In the genomic region with DNA sequence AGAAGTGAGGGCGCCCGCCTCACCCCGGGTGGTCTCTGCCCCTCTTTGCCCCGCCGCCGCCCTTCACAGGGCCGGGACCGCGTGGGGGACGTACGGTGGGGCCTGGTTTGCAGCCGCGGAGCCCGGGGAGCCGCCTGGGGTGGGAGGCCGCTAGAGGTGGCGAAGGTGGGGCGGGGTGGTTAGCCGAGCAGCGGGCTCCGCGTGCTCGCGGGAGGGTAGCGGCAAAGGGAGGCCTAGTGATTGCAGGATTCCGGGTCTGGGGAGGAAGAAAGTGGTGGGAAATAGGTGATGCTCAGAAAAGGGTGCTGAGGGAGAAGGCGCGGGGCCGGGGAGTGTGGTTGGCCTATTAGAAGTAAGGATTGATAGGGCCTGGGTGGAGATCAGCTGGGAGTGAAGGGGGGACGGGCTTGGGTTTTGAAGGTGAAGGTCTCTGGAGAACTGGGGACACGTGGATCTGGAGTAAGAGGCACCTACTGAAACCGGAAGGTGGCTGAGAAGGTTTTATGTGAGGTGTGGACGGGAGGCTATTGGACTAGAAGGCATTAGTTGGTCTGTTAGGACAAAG, we compare ENCODE assay signal across 1 cellular context.
A peak's percentile ranks its signal among the peaks of the same experiment; 100 is the strongest.
TF ChIP-seq lines count a peak whose summit lies in the region.

No MANE protein-coding gene starts in this region.

TF ChIP-seq in HEK293, 187 proteins besides CTCF, POLR2A, EP300 and RAD21 (continued from another document and continues in another):
- TF ChIP-seq KLF7 (tag by site-specific recombination; IDR thresholded peaks at IDR 0.05; ENCODE audit: borderline replicate concordance) (no peak; the same call in 1 of the 2 replicates), ZNF561 (tag by site-specific recombination; IDR thresholded peaks at IDR 0.05; ENCODE audit: borderline replicate concordance) (no peak), ZNF266 (tag by site-specific recombination; IDR thresholded peaks at IDR 0.05; ENCODE audit: low read depth) (no peak), ZNF521 (tag by site-specific recombination; IDR thresholded peaks at IDR 0.05) (no peak), YY2 (tag by site-specific recombination; IDR thresholded peaks at IDR 0.05) (no peak), MZF1 (tag by site-specific recombination; IDR thresholded peaks at IDR 0.05; ENCODE audit: borderline replicate concordance) (no peak), ZNF544 (tag by site-specific recombination; IDR thresholded peaks at IDR 0.05) (no peak), ZNF623 (tag by site-specific recombination; IDR thresholded peaks at IDR 0.05) (no peak), ZNF302 (tag by site-specific recombination; IDR thresholded peaks at IDR 0.05; ENCODE audit: low read depth) (no peak), KLF8 (tag by site-specific recombination; IDR thresholded peaks at IDR 0.05) (peak; percentile 42), ZNF600 (tag by site-specific recombination; IDR thresholded peaks at IDR 0.05) (no peak), KLF10 (tag by site-specific recombination; IDR thresholded peaks at IDR 0.05) (no peak), ZNF311 (tag by site-specific recombination; IDR thresholded peaks at IDR 0.05; ENCODE audit: borderline replicate concordance) (no peak), ZNF416 (tag by site-specific recombination; IDR thresholded peaks at IDR 0.05) (no peak), GLIS1 (tag by site-specific recombination; IDR thresholded peaks at IDR 0.05) (peak; percentile 69), HOXC10 (CRISPR knock-in tag; IDR thresholded peaks at IDR 0.05) (no peak), ZNF366 (tag by site-specific recombination; conservative IDR thresholded peaks at IDR 0.05) (0 out of 2 replicates have a peak, but pooled peaks have one; percentile 26), SP3 (tag by site-specific recombination; IDR thresholded peaks at IDR 0.05) (peak; percentile 42), ZNF747 (tag by site-specific recombination; IDR thresholded peaks at IDR 0.05) (no peak), ZNF514 (tag by site-specific recombination; IDR thresholded peaks at IDR 0.05) (no peak), ZNF184 (tag by site-specific recombination; IDR thresholded peaks at IDR 0.05) (no peak), ZXDB (tag by site-specific recombination; IDR thresholded peaks at IDR 0.05) (no peak; the same call in 1 of the 2 replicates), ZNF76 (tag by site-specific recombination; IDR thresholded peaks at IDR 0.05; ENCODE audit: borderline replicate concordance, low read depth) (peak; percentile 12; the same call in 1 of the 2 replicates), ZNF664 (tag by site-specific recombination; IDR thresholded peaks at IDR 0.05) (no peak), ZNF341 (tag by site-specific recombination; IDR thresholded peaks at IDR 0.05; ENCODE audit: low read depth) (no peak), SCRT2 (tag by site-specific recombination; IDR thresholded peaks at IDR 0.05) (no peak), ZBTB21 (tag by site-specific recombination; IDR thresholded peaks at IDR 0.05) (no peak), ZNF174 (tag by site-specific recombination; IDR thresholded peaks at IDR 0.05) (no peak), ZNF214 (tag by site-specific recombination; IDR thresholded peaks at IDR 0.05; ENCODE audit: borderline replicate concordance) (no peak), MYNN (tag by site-specific recombination; IDR thresholded peaks at IDR 0.05; ENCODE audit: borderline replicate concordance) (no peak), ZNF571 (tag by site-specific recombination; IDR thresholded peaks at IDR 0.05) (no peak), ZNF132 (tag by site-specific recombination; IDR thresholded peaks at IDR 0.05; ENCODE audit: borderline replicate concordance) (no peak), OVOL3 (tag by site-specific recombination; IDR thresholded peaks at IDR 0.05) (no peak), ZNF350 (tag by site-specific recombination; IDR thresholded peaks at IDR 0.05) (no peak), ZNF549 (tag by site-specific recombination; IDR thresholded peaks at IDR 0.05) (no peak), ZNF324 (tag by site-specific recombination; IDR thresholded peaks at IDR 0.05) (no peak), ZNF791 (tag by site-specific recombination; IDR thresholded peaks at IDR 0.05) (no peak)
- TF ChIP-seq, protein P1, sequence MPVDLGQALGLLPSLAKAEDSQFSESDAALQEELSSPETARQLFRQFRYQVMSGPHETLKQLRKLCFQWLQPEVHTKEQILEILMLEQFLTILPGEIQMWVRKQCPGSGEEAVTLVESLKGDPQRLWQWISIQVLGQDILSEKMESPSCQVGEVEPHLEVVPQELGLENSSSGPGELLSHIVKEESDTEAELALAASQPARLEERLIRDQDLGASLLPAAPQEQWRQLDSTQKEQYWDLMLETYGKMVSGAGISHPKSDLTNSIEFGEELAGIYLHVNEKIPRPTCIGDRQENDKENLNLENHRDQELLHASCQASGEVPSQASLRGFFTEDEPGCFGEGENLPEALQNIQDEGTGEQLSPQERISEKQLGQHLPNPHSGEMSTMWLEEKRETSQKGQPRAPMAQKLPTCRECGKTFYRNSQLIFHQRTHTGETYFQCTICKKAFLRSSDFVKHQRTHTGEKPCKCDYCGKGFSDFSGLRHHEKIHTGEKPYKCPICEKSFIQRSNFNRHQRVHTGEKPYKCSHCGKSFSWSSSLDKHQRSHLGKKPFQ (tag by site-specific recombination; IDR thresholded peaks at IDR 0.05) = no peak
- TF ChIP-seq, protein P2, sequence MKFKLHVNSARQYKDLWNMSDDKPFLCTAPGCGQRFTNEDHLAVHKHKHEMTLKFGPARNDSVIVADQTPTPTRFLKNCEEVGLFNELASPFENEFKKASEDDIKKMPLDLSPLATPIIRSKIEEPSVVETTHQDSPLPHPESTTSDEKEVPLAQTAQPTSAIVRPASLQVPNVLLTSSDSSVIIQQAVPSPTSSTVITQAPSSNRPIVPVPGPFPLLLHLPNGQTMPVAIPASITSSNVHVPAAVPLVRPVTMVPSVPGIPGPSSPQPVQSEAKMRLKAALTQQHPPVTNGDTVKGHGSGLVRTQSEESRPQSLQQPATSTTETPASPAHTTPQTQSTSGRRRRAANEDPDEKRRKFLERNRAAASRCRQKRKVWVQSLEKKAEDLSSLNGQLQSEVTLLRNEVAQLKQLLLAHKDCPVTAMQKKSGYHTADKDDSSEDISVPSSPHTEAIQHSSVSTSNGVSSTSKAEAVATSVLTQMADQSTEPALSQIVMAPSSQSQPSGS (tag by site-specific recombination; IDR thresholded peaks at IDR 0.05; ENCODE audit: low read depth) = no peak
- TF ChIP-seq, protein P3, sequence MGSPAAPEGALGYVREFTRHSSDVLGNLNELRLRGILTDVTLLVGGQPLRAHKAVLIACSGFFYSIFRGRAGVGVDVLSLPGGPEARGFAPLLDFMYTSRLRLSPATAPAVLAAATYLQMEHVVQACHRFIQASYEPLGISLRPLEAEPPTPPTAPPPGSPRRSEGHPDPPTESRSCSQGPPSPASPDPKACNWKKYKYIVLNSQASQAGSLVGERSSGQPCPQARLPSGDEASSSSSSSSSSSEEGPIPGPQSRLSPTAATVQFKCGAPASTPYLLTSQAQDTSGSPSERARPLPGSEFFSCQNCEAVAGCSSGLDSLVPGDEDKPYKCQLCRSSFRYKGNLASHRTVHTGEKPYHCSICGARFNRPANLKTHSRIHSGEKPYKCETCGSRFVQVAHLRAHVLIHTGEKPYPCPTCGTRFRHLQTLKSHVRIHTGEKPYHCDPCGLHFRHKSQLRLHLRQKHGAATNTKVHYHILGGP (tag by site-specific recombination; IDR thresholded peaks at IDR 0.05) = no peak
- TF ChIP-seq, protein P4, sequence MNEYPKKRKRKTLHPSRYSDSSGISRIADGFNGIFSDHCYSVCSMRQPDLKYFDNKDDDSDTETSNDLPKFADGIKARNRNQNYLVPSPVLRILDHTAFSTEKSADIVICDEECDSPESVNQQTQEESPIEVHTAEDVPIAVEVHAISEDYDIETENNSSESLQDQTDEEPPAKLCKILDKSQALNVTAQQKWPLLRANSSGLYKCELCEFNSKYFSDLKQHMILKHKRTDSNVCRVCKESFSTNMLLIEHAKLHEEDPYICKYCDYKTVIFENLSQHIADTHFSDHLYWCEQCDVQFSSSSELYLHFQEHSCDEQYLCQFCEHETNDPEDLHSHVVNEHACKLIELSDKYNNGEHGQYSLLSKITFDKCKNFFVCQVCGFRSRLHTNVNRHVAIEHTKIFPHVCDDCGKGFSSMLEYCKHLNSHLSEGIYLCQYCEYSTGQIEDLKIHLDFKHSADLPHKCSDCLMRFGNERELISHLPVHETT (tag by site-specific recombination; IDR thresholded peaks at IDR 0.05) = no peak
- TF ChIP-seq, protein P5, sequence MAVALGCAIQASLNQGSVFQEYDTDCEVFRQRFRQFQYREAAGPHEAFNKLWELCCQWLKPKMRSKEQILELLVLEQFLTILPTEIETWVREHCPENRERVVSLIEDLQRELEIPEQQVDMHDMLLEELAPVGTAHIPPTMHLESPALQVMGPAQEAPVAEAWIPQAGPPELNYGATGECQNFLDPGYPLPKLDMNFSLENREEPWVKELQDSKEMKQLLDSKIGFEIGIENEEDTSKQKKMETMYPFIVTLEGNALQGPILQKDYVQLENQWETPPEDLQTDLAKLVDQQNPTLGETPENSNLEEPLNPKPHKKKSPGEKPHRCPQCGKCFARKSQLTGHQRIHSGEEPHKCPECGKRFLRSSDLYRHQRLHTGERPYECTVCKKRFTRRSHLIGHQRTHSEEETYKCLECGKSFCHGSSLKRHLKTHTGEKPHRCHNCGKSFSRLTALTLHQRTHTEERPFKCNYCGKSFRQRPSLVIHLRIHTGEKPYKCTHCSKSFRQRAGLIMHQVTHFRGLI (tag by site-specific recombination; IDR thresholded peaks at IDR 0.05) = no peak
- TF ChIP-seq, protein P6, sequence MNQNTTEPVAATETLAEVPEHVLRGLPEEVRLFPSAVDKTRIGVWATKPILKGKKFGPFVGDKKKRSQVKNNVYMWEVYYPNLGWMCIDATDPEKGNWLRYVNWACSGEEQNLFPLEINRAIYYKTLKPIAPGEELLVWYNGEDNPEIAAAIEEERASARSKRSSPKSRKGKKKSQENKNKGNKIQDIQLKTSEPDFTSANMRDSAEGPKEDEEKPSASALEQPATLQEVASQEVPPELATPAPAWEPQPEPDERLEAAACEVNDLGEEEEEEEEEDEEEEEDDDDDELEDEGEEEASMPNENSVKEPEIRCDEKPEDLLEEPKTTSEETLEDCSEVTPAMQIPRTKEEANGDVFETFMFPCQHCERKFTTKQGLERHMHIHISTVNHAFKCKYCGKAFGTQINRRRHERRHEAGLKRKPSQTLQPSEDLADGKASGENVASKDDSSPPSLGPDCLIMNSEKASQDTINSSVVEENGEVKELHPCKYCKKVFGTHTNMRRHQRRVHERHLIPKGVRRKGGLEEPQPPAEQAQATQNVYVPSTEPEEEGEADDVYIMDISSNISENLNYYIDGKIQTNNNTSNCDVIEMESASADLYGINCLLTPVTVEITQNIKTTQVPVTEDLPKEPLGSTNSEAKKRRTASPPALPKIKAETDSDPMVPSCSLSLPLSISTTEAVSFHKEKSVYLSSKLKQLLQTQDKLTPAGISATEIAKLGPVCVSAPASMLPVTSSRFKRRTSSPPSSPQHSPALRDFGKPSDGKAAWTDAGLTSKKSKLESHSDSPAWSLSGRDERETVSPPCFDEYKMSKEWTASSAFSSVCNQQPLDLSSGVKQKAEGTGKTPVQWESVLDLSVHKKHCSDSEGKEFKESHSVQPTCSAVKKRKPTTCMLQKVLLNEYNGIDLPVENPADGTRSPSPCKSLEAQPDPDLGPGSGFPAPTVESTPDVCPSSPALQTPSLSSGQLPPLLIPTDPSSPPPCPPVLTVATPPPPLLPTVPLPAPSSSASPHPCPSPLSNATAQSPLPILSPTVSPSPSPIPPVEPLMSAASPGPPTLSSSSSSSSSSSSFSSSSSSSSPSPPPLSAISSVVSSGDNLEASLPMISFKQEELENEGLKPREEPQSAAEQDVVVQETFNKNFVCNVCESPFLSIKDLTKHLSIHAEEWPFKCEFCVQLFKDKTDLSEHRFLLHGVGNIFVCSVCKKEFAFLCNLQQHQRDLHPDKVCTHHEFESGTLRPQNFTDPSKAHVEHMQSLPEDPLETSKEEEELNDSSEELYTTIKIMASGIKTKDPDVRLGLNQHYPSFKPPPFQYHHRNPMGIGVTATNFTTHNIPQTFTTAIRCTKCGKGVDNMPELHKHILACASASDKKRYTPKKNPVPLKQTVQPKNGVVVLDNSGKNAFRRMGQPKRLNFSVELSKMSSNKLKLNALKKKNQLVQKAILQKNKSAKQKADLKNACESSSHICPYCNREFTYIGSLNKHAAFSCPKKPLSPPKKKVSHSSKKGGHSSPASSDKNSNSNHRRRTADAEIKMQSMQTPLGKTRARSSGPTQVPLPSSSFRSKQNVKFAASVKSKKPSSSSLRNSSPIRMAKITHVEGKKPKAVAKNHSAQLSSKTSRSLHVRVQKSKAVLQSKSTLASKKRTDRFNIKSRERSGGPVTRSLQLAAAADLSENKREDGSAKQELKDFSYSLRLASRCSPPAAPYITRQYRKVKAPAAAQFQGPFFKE (tag by site-specific recombination; IDR thresholded peaks at IDR 0.05; ENCODE audit: borderline replicate concordance) = no peak
- TF ChIP-seq, protein P7, sequence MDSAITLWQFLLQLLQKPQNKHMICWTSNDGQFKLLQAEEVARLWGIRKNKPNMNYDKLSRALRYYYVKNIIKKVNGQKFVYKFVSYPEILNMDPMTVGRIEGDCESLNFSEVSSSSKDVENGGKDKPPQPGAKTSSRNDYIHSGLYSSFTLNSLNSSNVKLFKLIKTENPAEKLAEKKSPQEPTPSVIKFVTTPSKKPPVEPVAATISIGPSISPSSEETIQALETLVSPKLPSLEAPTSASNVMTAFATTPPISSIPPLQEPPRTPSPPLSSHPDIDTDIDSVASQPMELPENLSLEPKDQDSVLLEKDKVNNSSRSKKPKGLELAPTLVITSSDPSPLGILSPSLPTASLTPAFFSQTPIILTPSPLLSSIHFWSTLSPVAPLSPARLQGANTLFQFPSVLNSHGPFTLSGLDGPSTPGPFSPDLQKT (IDR thresholded peaks at IDR 0.05; ENCODE audit: borderline replicate concordance, low read depth, low read length) = no peak
- TF ChIP-seq, protein P8, sequence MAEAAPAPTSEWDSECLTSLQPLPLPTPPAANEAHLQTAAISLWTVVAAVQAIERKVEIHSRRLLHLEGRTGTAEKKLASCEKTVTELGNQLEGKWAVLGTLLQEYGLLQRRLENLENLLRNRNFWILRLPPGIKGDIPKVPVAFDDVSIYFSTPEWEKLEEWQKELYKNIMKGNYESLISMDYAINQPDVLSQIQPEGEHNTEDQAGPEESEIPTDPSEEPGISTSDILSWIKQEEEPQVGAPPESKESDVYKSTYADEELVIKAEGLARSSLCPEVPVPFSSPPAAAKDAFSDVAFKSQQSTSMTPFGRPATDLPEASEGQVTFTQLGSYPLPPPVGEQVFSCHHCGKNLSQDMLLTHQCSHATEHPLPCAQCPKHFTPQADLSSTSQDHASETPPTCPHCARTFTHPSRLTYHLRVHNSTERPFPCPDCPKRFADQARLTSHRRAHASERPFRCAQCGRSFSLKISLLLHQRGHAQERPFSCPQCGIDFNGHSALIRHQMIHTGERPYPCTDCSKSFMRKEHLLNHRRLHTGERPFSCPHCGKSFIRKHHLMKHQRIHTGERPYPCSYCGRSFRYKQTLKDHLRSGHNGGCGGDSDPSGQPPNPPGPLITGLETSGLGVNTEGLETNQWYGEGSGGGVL (tag by site-specific recombination; IDR thresholded peaks at IDR 0.05) = peak; percentile 58
- TF ChIP-seq, protein P9, sequence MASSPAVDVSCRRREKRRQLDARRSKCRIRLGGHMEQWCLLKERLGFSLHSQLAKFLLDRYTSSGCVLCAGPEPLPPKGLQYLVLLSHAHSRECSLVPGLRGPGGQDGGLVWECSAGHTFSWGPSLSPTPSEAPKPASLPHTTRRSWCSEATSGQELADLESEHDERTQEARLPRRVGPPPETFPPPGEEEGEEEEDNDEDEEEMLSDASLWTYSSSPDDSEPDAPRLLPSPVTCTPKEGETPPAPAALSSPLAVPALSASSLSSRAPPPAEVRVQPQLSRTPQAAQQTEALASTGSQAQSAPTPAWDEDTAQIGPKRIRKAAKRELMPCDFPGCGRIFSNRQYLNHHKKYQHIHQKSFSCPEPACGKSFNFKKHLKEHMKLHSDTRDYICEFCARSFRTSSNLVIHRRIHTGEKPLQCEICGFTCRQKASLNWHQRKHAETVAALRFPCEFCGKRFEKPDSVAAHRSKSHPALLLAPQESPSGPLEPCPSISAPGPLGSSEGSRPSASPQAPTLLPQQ (tag by site-specific recombination; IDR thresholded peaks at IDR 0.05) = no peak
